1 cellular context compared by ENCODE assay signal in genomic region chr17:59848385-59848668, GRCh38.
TF ChIP-seq lines count a peak whose summit lies in the region.

No MANE protein-coding gene starts in this region.

TF ChIP-seq in WTC11, 78 proteins besides CTCF, POLR2A, EP300 and RAD21 (continued from another document):
- TF ChIP-seq MAX (CRISPR knock-in tag; IDR thresholded peaks at IDR 0.05): no peak
- no peak for TF ChIP-seq PREB (CRISPR knock-in tag; IDR thresholded peaks at IDR 0.05; ENCODE audit: borderline replicate concordance)
- no peak for TF ChIP-seq MYBL2 (CRISPR knock-in tag; IDR thresholded peaks at IDR 0.05)
- no peak for TF ChIP-seq PRDM15 (CRISPR knock-in tag; IDR thresholded peaks at IDR 0.05)
- no peak for TF ChIP-seq ZNF512 (CRISPR knock-in tag; IDR thresholded peaks at IDR 0.05; ENCODE audit: borderline replicate concordance)
